ENCODE assay signal across 1 cellular context in genomic region chr3:116112686-116113085, GRCh38.
TF ChIP-seq lines count a peak whose summit lies in the region.

No MANE protein-coding gene starts in this region.

TF ChIP-seq in SK-N-SH, 30 proteins besides CTCF, POLR2A, EP300 and RAD21 (continued from another document):
- TF ChIP-seq ZBTB33 (IDR thresholded peaks at IDR 0.05; ENCODE audit: borderline replicate concordance, low read depth) (no peak), FOSL2 (IDR thresholded peaks at IDR 0.05; ENCODE audit: borderline replicate concordance, low read depth) (no peak)
